Comparison of ENCODE assay signal across 11 cellular contexts in the genomic region with DNA sequence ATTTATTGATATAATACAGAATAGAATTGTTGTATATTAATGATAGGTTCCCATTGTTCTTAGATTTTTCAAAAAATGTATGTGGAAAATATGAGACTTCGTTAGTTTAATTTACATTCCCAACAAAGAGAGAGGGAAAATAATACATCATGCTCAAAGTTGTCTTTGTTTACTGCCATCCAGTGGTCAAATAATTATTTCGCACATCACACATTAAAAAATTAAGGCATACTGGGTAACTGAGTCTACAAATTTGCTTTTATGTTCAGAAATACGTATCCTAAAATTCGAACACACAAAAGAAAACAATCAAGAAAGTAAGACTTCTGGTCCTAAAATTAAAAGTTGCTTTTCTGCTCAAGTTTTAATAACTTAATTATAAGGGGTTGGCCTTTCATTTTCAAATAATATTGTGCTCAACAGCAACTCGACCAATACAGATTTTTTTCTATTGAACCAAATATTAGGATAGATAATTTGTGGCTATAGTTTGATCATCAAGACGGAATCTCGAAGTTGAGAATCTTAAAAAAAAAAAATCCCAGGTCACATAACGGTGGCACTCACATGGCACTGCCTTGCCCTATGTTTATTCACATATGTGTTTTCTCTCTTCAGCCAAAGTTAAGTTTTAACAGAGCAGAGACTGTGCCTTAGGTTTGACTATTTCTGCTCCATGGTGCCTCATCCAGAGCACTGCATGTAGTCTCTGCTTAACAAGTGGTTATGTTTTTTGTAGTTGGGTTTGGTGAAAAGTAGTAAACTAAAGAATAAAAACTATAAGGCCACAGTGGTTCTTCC. TPM values are rescaled to one million over a fixed set of nuclear protein-coding genes. Genes with fewer than 3 reads are reported as not detected.
DNase-seq lines count a peak whose midpoint lies in the region; ATAC-seq and TF ChIP-seq lines count a peak whose summit lies in the region.
"Had no signal": no experiment of that assay in that cellular context is flagged by ENCODE, and none has a peak within 500 bp of the region (broad histone marks: within the 10 kb centered on the region; RNA-seq: fewer than 3 reads in every experiment).

No MANE protein-coding gene starts in this region.

- H3K27me3 ChIP-seq in A673 (replicated peaks; ENCODE audit: insufficient read depth, low read depth, low read length, poor library complexity): no peaks in the 10 kb centered on the region

- DNase-seq in A673 (ENCODE audit: low spot score) (peak; percentile 58), GM10248 (ENCODE audit: extremely low spot score) (no peak), OCI-M1 (lab: John Stamatoyannopoulos, UW) (peak; percentile 4), fibroblast of pulmonary artery (ENCODE audit: low read depth) (peak; percentile 48), OCI-M2 (lab: John Stamatoyannopoulos, UW; ENCODE audit: unreplicated experiment) (no peak), hepatic stellate cell (ENCODE audit: low spot score) (no peak), cerebellum (ENCODE audit: low spot score) (no peak)
- DNase-seq: amniotic stem cell, left ventricle myocardium superior had no signal

- H3K9me3 ChIP-seq in A673 (ENCODE audit: low read depth, low read length, poor library complexity, severe bottlenecking): no peaks in the 10 kb centered on the region

- no TSS peak for BruUV-seq in A673 (replicated peaks; lab: Mats Ljungman, UMichigan)

- no peak overlapping the region for H3K27ac ChIP-seq in A673 (ENCODE audit: low read depth, low read length, poor library complexity, severe bottlenecking)

- TF ChIP-seq CTCF in A673 (conservative IDR thresholded peaks at IDR 0.05; ENCODE audit: low read depth, low read length) (peak; percentile 73), GM10248 (IDR thresholded peaks at IDR 0.05; ENCODE audit: control extremely low read depth, extremely low read depth, low read depth, missing control alignments) (peak; percentile 40), fibroblast of pulmonary artery (IDR thresholded peaks at IDR 0.05; ENCODE audit: low read length, missing control alignments) (peak; percentile 45)

- H3K4me3 ChIP-seq in A673 (ENCODE audit: low read depth, low read length, poor library complexity, severe bottlenecking): no peak overlapping the region
- no peak overlapping the region for H3K4me3 ChIP-seq in fibroblast of pulmonary artery (replicated peaks; ENCODE audit: low read depth, low read length)
- H3K4me3 ChIP-seq: K562 had no signal

- intact Hi-C loops in A673 (cut with micrococcal nuclease; ENCODE audit: unreplicated experiment): loop anchor here (5.0 to 10.0 kb wide), 3 partner anchors 224 to 947 kb away; no protein-coding TSS in a partner anchor

- no peaks in the 10 kb centered on the region for H3K36me3 ChIP-seq in A673 (ENCODE audit: insufficient read depth, low read length, poor library complexity, severe bottlenecking)

- peaks cover 29% of the 10 kb centered on the region for H3K4me1 ChIP-seq in A673 (ENCODE audit: insufficient read depth, low read length, poor library complexity, severe bottlenecking)

- CTCF ChIA-PET in A673 (lab: Charles Lee) (no interaction called here), GM10248 (lab: Yijun Ruan, JAX) (interaction anchor here (1.2 to 1.4 kb wide), 2 partner anchors 13 to 469 kb away, joined by 3 to 8 read pairs; no protein-coding TSS in a partner anchor)

- POLR2A ChIA-PET in A673 (lab: Charles Lee; ENCODE audit: low non-redundant PET) (no interaction called here), GM10248 (lab: Yijun Ruan, JAX) (no interaction called here)

- ATAC-seq in GM21576 (IDR thresholded peaks at IDR 0.05; ENCODE audit: unreplicated experiment): no peak
- ATAC-seq: K562, left ventricle myocardium superior had no signal

RNA-seq across cellular contexts. Expression of gene PDGFD, which starts 12.3 kb away (rescaled TPM):
- total RNA-seq in A673 (2021) (6.0 and 6.1 TPM in 2 replicates), cerebellum (4.8 TPM)

Comparison
In these comparisons a context has a peak if more than half of its experiments do, and no peak if none do; other contexts are left out.
1. DNase-seq: peak in A673 (single experiment), OCI-M1 (single experiment) and fibroblast of pulmonary artery (single experiment); none in GM10248 (single experiment), OCI-M2 (single experiment), hepatic stellate cell (single experiment) and cerebellum (single experiment).
2. Peak in every context shown above with its lines, with median percentiles within 50 percentile points of each other: CTCF ChIP-seq.